ENCODE assay signal across 33 cellular contexts in genomic region chr2:234661146-234661545, GRCh38.
"Had no signal": no experiment of that assay in that cellular context is flagged by ENCODE, and none has a peak within 500 bp of the region (broad histone marks: within the 10 kb centered on the region; RNA-seq: fewer than 3 reads in every experiment).

No MANE protein-coding gene starts in this region.

- H3K4me1 ChIP-seq: adrenal gland, body of pancreas, colonic mucosa, gastrocnemius medialis, parathyroid adenoma, psoas muscle, sigmoid colon, uterus had no signal

- H3K27me3 ChIP-seq: adrenal gland, body of pancreas, cardiac muscle cell, colonic mucosa, gastrocnemius medialis, sigmoid colon, uterus had no signal

- H3K79me2 ChIP-seq: parathyroid adenoma had no signal

- H3K4me1 Mint-ChIP-seq: activated naive CD8-positive, alpha-beta T cell treated with anti-CD3 and anti-CD28 coated beads for 36 hours; stimulated activated memory B cell treated with anti-CD40 and anti-IgM and Interleukin-4, amounts not matched to agents 10 μg/mL and 1 μg/mL and 100 μg/mL, for 72 hours; stimulated activated naive CD8-positive, alpha-beta T cell treated with anti-CD3 and anti-CD28 coated beads, Interleukin-15, amount 100 ng/mL, for 72 hours had no signal

- H3K36me3 Mint-ChIP-seq: activated naive CD8-positive, alpha-beta T cell treated with anti-CD3 and anti-CD28 coated beads for 36 hours; stimulated activated memory B cell treated with anti-CD40 and anti-IgM and Interleukin-4, amounts not matched to agents 10 μg/mL and 1 μg/mL and 100 μg/mL, for 72 hours had no signal

- H3K4me3 ChIP-seq: adrenal gland, body of pancreas, cardiac muscle cell, colonic mucosa, dorsolateral prefrontal cortex, gastrocnemius medialis, psoas muscle, sigmoid colon, smooth muscle cell, uterus had no signal

- H3K9me3 ChIP-seq: adrenal gland, colonic mucosa, gastrocnemius medialis, psoas muscle, uterus had no signal

- H3K27ac Mint-ChIP-seq: activated naive CD8-positive, alpha-beta T cell treated with anti-CD3 and anti-CD28 coated beads for 36 hours; stimulated activated memory B cell treated with anti-CD40 and anti-IgM and Interleukin-4, amounts not matched to agents 10 μg/mL and 1 μg/mL and 100 μg/mL, for 72 hours; stimulated activated naive CD8-positive, alpha-beta T cell treated with anti-CD3 and anti-CD28 coated beads, Interleukin-15, amount 100 ng/mL, for 72 hours; type B pancreatic cell had no signal

- DNase-seq: activated CD4-positive, alpha-beta T cell treated with anti-CD3 and anti-CD28 coated beads for 4 hours; activated CD4-positive, alpha-beta T cell treated with anti-CD3 and anti-CD28 coated beads, Interleukin-2, amount 50 U/mL, for 4 hours; activated effector memory CD4-positive, alpha-beta T cell treated with Interleukin-2 at 50 U/mL for 16 hours; activated naive CD4-positive, alpha-beta T cell treated with Interleukin-2 at 50 U/mL for 16 hours; activated naive CD8-positive, alpha-beta T cell treated with anti-CD3 and anti-CD28 coated beads for 36 hours; activated T-cell treated with anti-CD3 and anti-CD28 coated beads for 4 hours; adrenal gland; aorta; body of pancreas; cerebellar nuclear complex; colonic mucosa; dorsolateral prefrontal cortex; effector memory CD4-positive, alpha-beta T cell; erythroblast; gastrocnemius medialis; head of caudate nucleus; hippocampal formation; left cardiac atrium; left ventricle myocardium superior; nucleus accumbens; psoas muscle; sigmoid colon; stimulated activated CD4-positive, alpha-beta T cell treated with anti-CD3 and anti-CD28 coated beads, Interleukin-1b, Interleukin-23, amount 100 ng/mL, for 48 hours; stimulated activated CD4-positive, alpha-beta T cell treated with anti-CD3 and anti-CD28 coated beads, Interleukin-4, amount 100 ng/mL, for 4 hours; stimulated activated CD8-positive, alpha-beta memory T cell treated with anti-CD3 and anti-CD28 coated beads, Interleukin-4, amount 100 ng/mL, for 48 hours; stimulated activated naive CD8-positive, alpha-beta T cell treated with anti-CD3 and anti-CD28 coated beads, Interleukin-15, amount 100 ng/mL, for 72 hours; substantia nigra; uterus had no signal

- H3K27ac ChIP-seq: adrenal gland, body of pancreas, cardiac muscle cell, colonic mucosa, dorsolateral prefrontal cortex, gastrocnemius medialis, parathyroid adenoma, psoas muscle, sigmoid colon, uterus had no signal

- H3K4me2 ChIP-seq: smooth muscle cell had no signal

- H3K36me3 ChIP-seq: adrenal gland, cardiac muscle cell, colonic mucosa, gastrocnemius medialis, sigmoid colon, uterus had no signal

- H2AFZ ChIP-seq: parathyroid adenoma had no signal

- H3K27me3 Mint-ChIP-seq: type B pancreatic cell had no signal

- H3K4me3 Mint-ChIP-seq: activated naive CD8-positive, alpha-beta T cell treated with anti-CD3 and anti-CD28 coated beads for 36 hours; stimulated activated memory B cell treated with anti-CD40 and anti-IgM and Interleukin-4, amounts not matched to agents 10 μg/mL and 1 μg/mL and 100 μg/mL, for 72 hours; stimulated activated naive CD8-positive, alpha-beta T cell treated with anti-CD3 and anti-CD28 coated beads, Interleukin-15, amount 100 ng/mL, for 72 hours; type B pancreatic cell had no signal

- H3K9ac ChIP-seq: parathyroid adenoma had no signal
